In the genomic region with DNA sequence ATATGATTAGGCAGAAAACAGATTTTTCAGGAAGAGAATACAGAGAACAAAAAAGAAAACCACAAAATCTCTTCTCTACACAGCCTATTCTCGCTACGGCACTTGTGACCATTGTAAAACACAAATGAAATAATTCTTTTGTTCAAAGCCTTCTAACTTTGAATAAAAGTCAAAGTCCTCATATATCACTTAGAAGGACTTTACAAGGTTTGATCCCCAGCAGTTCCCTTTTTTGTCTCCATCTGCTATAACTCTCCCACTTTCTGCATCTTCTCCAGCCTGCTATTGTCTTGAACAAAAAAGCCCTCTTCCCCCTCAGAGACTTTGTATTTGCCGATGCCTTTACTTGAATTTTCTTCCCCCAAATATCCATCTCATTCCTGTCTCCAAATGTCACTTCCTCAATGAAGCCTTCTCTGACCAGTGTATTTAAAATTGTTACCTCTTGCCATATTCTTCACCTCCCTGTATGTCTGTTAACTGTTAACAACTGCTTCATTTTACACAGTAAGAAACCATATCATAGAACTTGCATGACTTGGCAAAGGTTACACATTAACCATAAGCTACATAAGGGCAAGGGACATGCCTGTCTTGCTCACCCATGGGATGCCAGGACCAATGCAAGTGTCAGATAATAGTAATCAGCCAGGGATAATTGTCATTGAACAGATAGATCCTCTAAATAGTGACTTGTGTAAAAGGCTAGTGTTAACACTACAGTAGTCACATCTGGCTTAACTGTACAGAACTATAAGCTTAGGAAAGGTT, we compare ENCODE assay signal across 8 cellular contexts.
DNase-seq lines count a peak whose midpoint lies in the region; ATAC-seq, FAIRE-seq and TF ChIP-seq lines count a peak whose summit lies in the region.

No MANE protein-coding gene starts in this region.

- H2BK120ac ChIP-seq in mesenchymal stem cell (ENCODE audit: low read depth, low read length): peak overlapping the region; percentile 5

- peaks cover 72% of the 10 kb centered on the region for H3K4me1 ChIP-seq in CD8-positive, alpha-beta memory T cell (ENCODE audit: insufficient read depth, low read length)
- peaks cover 2% of the 10 kb centered on the region for H3K4me1 ChIP-seq in mesenchymal stem cell (ENCODE audit: control insufficient read depth, insufficient read depth, low read depth, low read length)

- peak; percentile 45 for FAIRE-seq in H54 (lab: Jason Lieb, UNC)

- peaks cover 19 to 54% (median 22%) of the 10 kb centered on the region in 3 donors for H3K36me3 Mint-ChIP-seq in CD8-positive, alpha-beta memory T cell
- peaks cover 82% of the 10 kb centered on the region for H3K36me3 Mint-ChIP-seq in activated T-helper 17 cell treated with anti-CD3 and anti-CD28 coated beads, Interleukin-2, amount 50 U/mL, for 72 hours (ENCODE audit: low read depth)

- H3K4ac ChIP-seq in mesenchymal stem cell (ENCODE audit: low read depth in 1 of 2, low read length in 2 of 2): no peak overlapping the region

- POLR2A ChIA-PET in CD8-positive, alpha-beta memory T cell (lab: Charles Lee): no interaction called here

- H3K79me1 ChIP-seq in mesenchymal stem cell (replicated peaks; ENCODE audit: low read length, poor library complexity, severe bottlenecking): peaks cover 5% of the 10 kb centered on the region

- H3K9me3 ChIP-seq in CD8-positive, alpha-beta memory T cell (ENCODE audit: low read length): no peaks in the 10 kb centered on the region
- no peaks in the 10 kb centered on the region for H3K9me3 ChIP-seq in mesenchymal stem cell (ENCODE audit: control insufficient read depth, low read length)

- no peak overlapping the region for H2AFZ ChIP-seq in mesenchymal stem cell (ENCODE audit: low read depth, low read length)

- no peak for TF ChIP-seq POLR2A in H54 (IDR thresholded peaks at IDR 0.05; ENCODE audit: low read depth, low read length)

- H2BK5ac ChIP-seq in mesenchymal stem cell (ENCODE audit: low read depth, low read length, poor library complexity, severe bottlenecking): peak overlapping the region; percentile 82

- H3K4me2 ChIP-seq in mesenchymal stem cell (ENCODE audit: low read length, poor library complexity, severe bottlenecking): peak overlapping the region; percentile 57

- no peak overlapping the region for H2AK5ac ChIP-seq in mesenchymal stem cell (ENCODE audit: low read length, severe bottlenecking)

- peak overlapping the region; percentile 76 for H3K9ac ChIP-seq in mesenchymal stem cell (ENCODE audit: low read length)

- CTCF ChIA-PET in CD8-positive, alpha-beta memory T cell (lab: Charles Lee): no interaction called here

- H3K9me3 Mint-ChIP-seq in CD8-positive, alpha-beta memory T cell: peaks cover 4 to 5% (median 4%) of the 10 kb centered on the region in 5 donors
- peaks cover 3% of the 10 kb centered on the region for H3K9me3 Mint-ChIP-seq in activated T-helper 17 cell treated with anti-CD3 and anti-CD28 coated beads, Interleukin-2, amount 50 U/mL, for 72 hours

- H3K4me3 Mint-ChIP-seq in CD8-positive, alpha-beta memory T cell: peak overlapping the region; percentile 57 to 84 (median 74)
- H3K4me3 Mint-ChIP-seq in activated T-helper 17 cell treated with anti-CD3 and anti-CD28 coated beads, Interleukin-2, amount 50 U/mL, for 72 hours: peak overlapping the region; percentile 57

- H3K4me1 Mint-ChIP-seq in CD8-positive, alpha-beta memory T cell: peaks cover 77 to 91% (median 89%) of the 10 kb centered on the region in 3 donors
- peaks cover 34% of the 10 kb centered on the region for H3K4me1 Mint-ChIP-seq in activated T-helper 17 cell treated with anti-CD3 and anti-CD28 coated beads, Interleukin-2, amount 50 U/mL, for 72 hours

- peaks cover 6% of the 10 kb centered on the region for H3K36me3 ChIP-seq in CD8-positive, alpha-beta memory T cell (ENCODE audit: insufficient read depth, low read length)
- peaks cover 0 to 52% of the 10 kb centered on the region in 2 experiments for H3K36me3 ChIP-seq in mesenchymal stem cell (ENCODE audit: control insufficient read depth in 1 of 2, insufficient read depth in 2 of 2, low read depth in 1 of 2, low read length in 2 of 2)

- no peak overlapping the region for H2BK15ac ChIP-seq in mesenchymal stem cell (ENCODE audit: low read depth, poor library complexity, severe bottlenecking)

- no peak overlapping the region for H2BK12ac ChIP-seq in mesenchymal stem cell (ENCODE audit: low read length in 2 of 2)

- DNase-seq in CD8-positive, alpha-beta memory T cell: no peak
- no peak for DNase-seq in H54 (ENCODE audit: insufficient read length, low spot score)
- DNase-seq in mesenchymal stem cell: no peak
- DNase-seq in hypothalamus (lab: John Stamatoyannopoulos, UW): no peak
- DNase-seq in stimulated activated CD4-positive, alpha-beta T cell treated with anti-CD3 and anti-CD28 coated beads, Interleukin-15, amount 100 ng/mL, for 24 hours: no peak
- DNase-seq in mucosa of gallbladder (ENCODE audit: low spot score): no peak

- peak overlapping the region; percentile 12 for H3K27ac ChIP-seq in CD8-positive, alpha-beta memory T cell (ENCODE audit: low read depth, low read length)
- H3K27ac ChIP-seq in mesenchymal stem cell (ENCODE audit: low read length, poor library complexity, severe bottlenecking): peak overlapping the region; percentile 93

- WGBS in mesenchymal stem cell: 80% methylated on average over 3 of the region's 3 CpGs

- no peak overlapping the region for H3K18ac ChIP-seq in mesenchymal stem cell (ENCODE audit: low read depth in 1 of 2, low read length in 2 of 2)

- H3K27me3 Mint-ChIP-seq in CD8-positive, alpha-beta memory T cell: no peaks in the 10 kb centered on the region
- no peaks in the 10 kb centered on the region for H3K27me3 Mint-ChIP-seq in activated T-helper 17 cell treated with anti-CD3 and anti-CD28 coated beads, Interleukin-2, amount 50 U/mL, for 72 hours

- H3K23ac ChIP-seq in mesenchymal stem cell (ENCODE audit: low read length in 2 of 2): no peak overlapping the region

- H4K8ac ChIP-seq in mesenchymal stem cell (ENCODE audit: low read length): no peak overlapping the region

- no peaks in the 10 kb centered on the region for H3K27me3 ChIP-seq in CD8-positive, alpha-beta memory T cell (ENCODE audit: insufficient read depth, low read length, poor library complexity, severe bottlenecking)
- no peaks in the 10 kb centered on the region for H3K27me3 ChIP-seq in mesenchymal stem cell (ENCODE audit: control insufficient read depth in 1 of 2, insufficient read depth in 1 of 2, low read length in 2 of 2)

- H3K27ac Mint-ChIP-seq in CD8-positive, alpha-beta memory T cell: peak overlapping the region; percentile 80 to 95 (median 89)
- H3K27ac Mint-ChIP-seq in activated T-helper 17 cell treated with anti-CD3 and anti-CD28 coated beads, Interleukin-2, amount 50 U/mL, for 72 hours: peak overlapping the region; percentile 78

- H3K14ac ChIP-seq in mesenchymal stem cell (ENCODE audit: low read length in 2 of 2): no peak overlapping the region

- H4K91ac ChIP-seq in mesenchymal stem cell (ENCODE audit: low read length): no peak overlapping the region

- H3K4me3 ChIP-seq in CD8-positive, alpha-beta memory T cell (ENCODE audit: low read length): peak overlapping the region; percentile 3
- H3K4me3 ChIP-seq in mesenchymal stem cell (ENCODE audit: insufficient read depth in 1 of 2, low read depth in 1 of 2, low read length in 2 of 2): peak overlapping the region in 1 of 2 experiments; percentile 32

- ATAC-seq in activated T-helper 17 cell treated with anti-CD3 and anti-CD28 coated beads, Interleukin-2, amount 50 U/mL, for 72 hours (replicated peaks): peak; percentile 65
- ATAC-seq in GM21526 (IDR thresholded peaks at IDR 0.05; ENCODE audit: low FRiP score, unreplicated experiment): no peak
